In genomic region chr2:240560480-240561324, GRCh38 we compare ENCODE assay signal across 8 cellular contexts. TPM values are rescaled to one million over a fixed set of nuclear protein-coding genes. Genes with fewer than 3 reads are reported as not detected.
DNase-seq lines count a peak whose midpoint lies in the region; ATAC-seq, FAIRE-seq and TF ChIP-seq lines count a peak whose summit lies in the region.

No MANE protein-coding gene starts in this region.

- H3K79me2 ChIP-seq in DOHH2 (ENCODE audit: control insufficient read depth, low read length) (peaks cover 94% of the 10 kb centered on the region), Karpas-422 (ENCODE audit: low read length) (peaks cover 63% of the 10 kb centered on the region)

- no peaks in the 10 kb centered on the region for H3K9me3 ChIP-seq in DOHH2 (ENCODE audit: control insufficient read depth, insufficient read depth, low read length)
- no peaks in the 10 kb centered on the region for H3K9me3 ChIP-seq in Karpas-422 (ENCODE audit: low read length)

- H3K4me1 Mint-ChIP-seq in activated T-helper 1 cell treated with anti-CD3 and anti-CD28 coated beads, Interleukin-12 subunit alpha, Interleukin-12 subunit beta, Interleukin-2, Interleukin-4 antibody, amounts not matched to agents 30 ng/mL and 10 ng/mL and 1 ng/mL, durations not matched to agents 14 hours and 24 hours and 36 hours (ENCODE audit: low read depth), result peaks cover 75% of the 10 kb centered on the region
- peaks cover 42 to 81% (median 73%) of the 10 kb centered on the region in 4 donors for H3K4me1 Mint-ChIP-seq in naive thymus-derived CD8-positive, alpha-beta T cell
- peaks cover 42 to 62% of the 10 kb centered on the region in 2 donors for H3K4me1 Mint-ChIP-seq in stimulated activated naive B cell treated with anti-CD40 and anti-IgM and Interleukin-4, amounts not matched to agents 10 μg/mL and 1 μg/mL and 100 μg/mL, for 72 hours

- intact Hi-C loops in activated T-helper 1 cell treated with anti-CD3 and anti-CD28 coated beads, Interleukin-12 subunit alpha, Interleukin-12 subunit beta, Interleukin-2, Interleukin-4 antibody, amounts not matched to agents 30 ng/mL and 10 ng/mL and 1 ng/mL, durations not matched to agents 14 hours and 24 hours and 36 hours (cut with micrococcal nuclease), result loop anchor here (1.0 to 10.0 kb wide), 13 partner anchors 26 to 1320 kb away; partner anchors contain the start of genes CAPN10, COPS9, FARP2 and GPC1

- peaks cover 16% of the 10 kb centered on the region for H3F3A ChIP-seq in DOHH2 (ENCODE audit: control insufficient read depth, insufficient read depth)

- no peaks in the 10 kb centered on the region for H3K9me3 Mint-ChIP-seq in activated T-helper 1 cell treated with anti-CD3 and anti-CD28 coated beads, Interleukin-12 subunit alpha, Interleukin-12 subunit beta, Interleukin-2, Interleukin-4 antibody, amounts not matched to agents 30 ng/mL and 10 ng/mL and 1 ng/mL, durations not matched to agents 14 hours and 24 hours and 36 hours
- H3K9me3 Mint-ChIP-seq in naive thymus-derived CD8-positive, alpha-beta T cell, result no peaks in the 10 kb centered on the region
- H3K9me3 Mint-ChIP-seq in stimulated activated naive B cell treated with anti-CD40 and anti-IgM and Interleukin-4, amounts not matched to agents 10 μg/mL and 1 μg/mL and 100 μg/mL, for 72 hours, result no peaks in the 10 kb centered on the region

- peak overlapping the region; percentile 71 for H3K4me2 ChIP-seq in DOHH2 (ENCODE audit: low read length)
- H3K4me2 ChIP-seq in Karpas-422 (ENCODE audit: low read depth, low read length, poor library complexity, severe bottlenecking), result peak overlapping the region; percentile 90

- H3K27ac Mint-ChIP-seq in activated T-helper 1 cell treated with anti-CD3 and anti-CD28 coated beads, Interleukin-12 subunit alpha, Interleukin-12 subunit beta, Interleukin-2, Interleukin-4 antibody, amounts not matched to agents 30 ng/mL and 10 ng/mL and 1 ng/mL, durations not matched to agents 14 hours and 24 hours and 36 hours, result peak overlapping the region; percentile 95
- H3K27ac Mint-ChIP-seq in naive thymus-derived CD8-positive, alpha-beta T cell, result peak overlapping the region; percentile 81 to 97 (median 94)
- H3K27ac Mint-ChIP-seq in stimulated activated naive B cell treated with anti-CD40 and anti-IgM and Interleukin-4, amounts not matched to agents 10 μg/mL and 1 μg/mL and 100 μg/mL, for 72 hours, result peak overlapping the region; percentile 96

- peaks cover 35% of the 10 kb centered on the region for H3K36me3 Mint-ChIP-seq in activated T-helper 1 cell treated with anti-CD3 and anti-CD28 coated beads, Interleukin-12 subunit alpha, Interleukin-12 subunit beta, Interleukin-2, Interleukin-4 antibody, amounts not matched to agents 30 ng/mL and 10 ng/mL and 1 ng/mL, durations not matched to agents 14 hours and 24 hours and 36 hours (ENCODE audit: low read depth)
- H3K36me3 Mint-ChIP-seq in naive thymus-derived CD8-positive, alpha-beta T cell, result peaks cover 0 to 10% (median 2%) of the 10 kb centered on the region in 3 donors
- peaks cover 35 to 55% of the 10 kb centered on the region in 2 donors for H3K36me3 Mint-ChIP-seq in stimulated activated naive B cell treated with anti-CD40 and anti-IgM and Interleukin-4, amounts not matched to agents 10 μg/mL and 1 μg/mL and 100 μg/mL, for 72 hours

- no peaks in the 10 kb centered on the region for H3K9me2 ChIP-seq in DOHH2 (replicated peaks; ENCODE audit: control insufficient read depth, low read length)
- H3K9me2 ChIP-seq in Karpas-422 (replicated peaks; ENCODE audit: insufficient read depth, low read length), result no peaks in the 10 kb centered on the region

- H3K4me3 ChIP-seq in DOHH2 (ENCODE audit: low read length), result peak overlapping the region; percentile 93
- H3K4me3 ChIP-seq in Karpas-422 (ENCODE audit: low read length), result peak overlapping the region; percentile 83

- H3K4me1 ChIP-seq in DOHH2 (ENCODE audit: control insufficient read depth, low read length) (peaks cover 60% of the 10 kb centered on the region), Karpas-422 (ENCODE audit: low read length) (peaks cover 38% of the 10 kb centered on the region)

- H4K20me1 ChIP-seq in DOHH2 (ENCODE audit: control insufficient read depth, insufficient read depth, low read depth, low read length) (no peaks in the 10 kb centered on the region), Karpas-422 (ENCODE audit: insufficient read depth, low read depth, low read length) (no peaks in the 10 kb centered on the region)

- H3K27me3 Mint-ChIP-seq in activated T-helper 1 cell treated with anti-CD3 and anti-CD28 coated beads, Interleukin-12 subunit alpha, Interleukin-12 subunit beta, Interleukin-2, Interleukin-4 antibody, amounts not matched to agents 30 ng/mL and 10 ng/mL and 1 ng/mL, durations not matched to agents 14 hours and 24 hours and 36 hours (ENCODE audit: insufficient read depth), result no peaks in the 10 kb centered on the region
- no peaks in the 10 kb centered on the region for H3K27me3 Mint-ChIP-seq in naive thymus-derived CD8-positive, alpha-beta T cell
- no peaks in the 10 kb centered on the region for H3K27me3 Mint-ChIP-seq in stimulated activated naive B cell treated with anti-CD40 and anti-IgM and Interleukin-4, amounts not matched to agents 10 μg/mL and 1 μg/mL and 100 μg/mL, for 72 hours

- peak overlapping the region; percentile 88 for H3K27ac ChIP-seq in DOHH2 (ENCODE audit: low read depth, low read length)
- peak overlapping the region; percentile 89 for H3K27ac ChIP-seq in Karpas-422 (ENCODE audit: low read length)

- peak overlapping the region; percentile 90 for H3K4me3 Mint-ChIP-seq in activated T-helper 1 cell treated with anti-CD3 and anti-CD28 coated beads, Interleukin-12 subunit alpha, Interleukin-12 subunit beta, Interleukin-2, Interleukin-4 antibody, amounts not matched to agents 30 ng/mL and 10 ng/mL and 1 ng/mL, durations not matched to agents 14 hours and 24 hours and 36 hours
- H3K4me3 Mint-ChIP-seq in naive thymus-derived CD8-positive, alpha-beta T cell, result peak overlapping the region; percentile 80 to 94 (median 85)
- H3K4me3 Mint-ChIP-seq in stimulated activated naive B cell treated with anti-CD40 and anti-IgM and Interleukin-4, amounts not matched to agents 10 μg/mL and 1 μg/mL and 100 μg/mL, for 72 hours, result peak overlapping the region; percentile 91

- peak; percentile 14 for TF ChIP-seq CTCF in DOHH2 (IDR thresholded peaks at IDR 0.05; ENCODE audit: low read depth, low read length, poor library complexity, severe bottlenecking)

- peak overlapping the region; percentile 98 for H3K9ac ChIP-seq in Karpas-422 (ENCODE audit: low read length)

- ATAC-seq in GM21825 (IDR thresholded peaks at IDR 0.05; ENCODE audit: unreplicated experiment), result peak; percentile 53
- ATAC-seq in naive thymus-derived CD8-positive, alpha-beta T cell, result peak; percentile 50 to 58
- peak; percentile 69 to 73 for ATAC-seq in stimulated activated naive B cell treated with anti-CD40 and anti-IgM and Interleukin-4, amounts not matched to agents 10 μg/mL and 1 μg/mL and 100 μg/mL, for 72 hours (replicated peaks)

- POLR2A ChIA-PET in naive thymus-derived CD8-positive, alpha-beta T cell (lab: Charles Lee), result interaction anchor here (0.5 to 19.2 kb wide), 17 partner anchors 9 to 1142 kb away, joined by 3 to 461 read pairs (median 5); partner anchors contain the start of genes CAPN10, HDLBP, ING5 and RNPEPL1

- DNase-seq in Karpas-422, result peak; percentile 99
- DNase-seq in RCC 7860 (ENCODE audit: low spot score), result peak; percentile 91
- peak; percentile 99 for DNase-seq in activated T-helper 1 cell treated with anti-CD3 and anti-CD28 coated beads, Interleukin-12 subunit alpha, Interleukin-12 subunit beta, Interleukin-2, Interleukin-4 antibody, amounts not matched to agents 30 ng/mL and 10 ng/mL and 1 ng/mL, durations not matched to agents 14 hours and 24 hours and 36 hours (ENCODE audit: low spot score)
- peak; percentile 98 for DNase-seq in fibroblast of gingiva (ENCODE audit: low read depth)
- peak; percentile 98 to 100 (median 99) for DNase-seq in naive thymus-derived CD8-positive, alpha-beta T cell
- peak; percentile 97 for DNase-seq in stimulated activated naive B cell treated with anti-CD40 and anti-IgM and Interleukin-4, amounts not matched to agents 10 μg/mL and 1 μg/mL and 100 μg/mL, for 72 hours

- peaks cover 79% of the 10 kb centered on the region for H3K36me3 ChIP-seq in DOHH2 (ENCODE audit: control insufficient read depth, low read length)
- peaks cover 21% of the 10 kb centered on the region for H3K36me3 ChIP-seq in Karpas-422 (ENCODE audit: insufficient read depth, low read length)

- no peaks in the 10 kb centered on the region for H3K27me3 ChIP-seq in DOHH2 (ENCODE audit: control insufficient read depth, low read length)
- no peaks in the 10 kb centered on the region for H3K27me3 ChIP-seq in Karpas-422 (ENCODE audit: low read length)

- no peak overlapping the region for H2AFZ ChIP-seq in Karpas-422 (ENCODE audit: low read length)

- FAIRE-seq in RCC 7860 (lab: Jason Lieb, UNC), result peak; percentile 62

RNA-seq across cellular contexts. Expression of gene DUSP28, which starts 0.5 kb away (rescaled TPM):
- 8.1 and 9.3 TPM in 2 replicates for total RNA-seq in Karpas-422 (2014; rRNA removed; shearing (Covaris generic); ENCODE audit: low replicate concordance)
- total RNA-seq in activated T-helper 1 cell treated with anti-CD3 and anti-CD28 coated beads, Interleukin-12 subunit alpha, Interleukin-12 subunit beta, Interleukin-2, Interleukin-4 antibody, amounts not matched to agents 30 ng/mL and 10 ng/mL and 1 ng/mL, durations not matched to agents 14 hours and 24 hours and 36 hours, result 8.6 and 10.7 TPM in 2 replicates
- total RNA-seq in naive thymus-derived CD8-positive, alpha-beta T cell, result 10 to 100 TPM; 23.2 to 24.0 TPM
- polyA plus RNA-seq in naive thymus-derived CD8-positive, alpha-beta T cell, result 10 to 100 TPM; 18.8 to 23.9 (median 22.9) TPM

RNA-seq across cellular contexts. Expression of gene ANKMY1, which starts 2.9 kb away (rescaled TPM):
- 25.7 and 30.8 TPM in 2 replicates for total RNA-seq in Karpas-422 (2014; rRNA removed; shearing (Covaris generic); ENCODE audit: low replicate concordance)
- total RNA-seq in activated T-helper 1 cell treated with anti-CD3 and anti-CD28 coated beads, Interleukin-12 subunit alpha, Interleukin-12 subunit beta, Interleukin-2, Interleukin-4 antibody, amounts not matched to agents 30 ng/mL and 10 ng/mL and 1 ng/mL, durations not matched to agents 14 hours and 24 hours and 36 hours, result 21.9 and 25.2 TPM in 2 replicates
- 10 to 100 TPM; 69.1 to 69.7 TPM for total RNA-seq in naive thymus-derived CD8-positive, alpha-beta T cell
- 10 to 100 TPM in 2 of 3 donors, 1 to 10 TPM in 1; 9.1 to 16.8 (median 10.3) TPM for polyA plus RNA-seq in naive thymus-derived CD8-positive, alpha-beta T cell

RNA-seq across cellular contexts. Expression of gene RNPEPL1, which starts 7.6 kb away (rescaled TPM):
- total RNA-seq in Karpas-422 (2014; rRNA removed; shearing (Covaris generic); ENCODE audit: low replicate concordance), result 28.4 and 44.0 TPM in 2 replicates
- 61.8 and 62.8 TPM in 2 replicates for total RNA-seq in activated T-helper 1 cell treated with anti-CD3 and anti-CD28 coated beads, Interleukin-12 subunit alpha, Interleukin-12 subunit beta, Interleukin-2, Interleukin-4 antibody, amounts not matched to agents 30 ng/mL and 10 ng/mL and 1 ng/mL, durations not matched to agents 14 hours and 24 hours and 36 hours
- 100 to 1,000 TPM; 121 to 123 TPM for total RNA-seq in naive thymus-derived CD8-positive, alpha-beta T cell
- 10 to 100 TPM; 17.8 to 67.0 (median 39.8) TPM for polyA plus RNA-seq in naive thymus-derived CD8-positive, alpha-beta T cell

RNA-seq across cellular contexts. Expression of gene CAPN10, which starts 25.8 kb away (rescaled TPM):
- total RNA-seq in Karpas-422 (2014; rRNA removed; shearing (Covaris generic); ENCODE audit: low replicate concordance), result 22.9 and 44.0 TPM in 2 replicates
- total RNA-seq in activated T-helper 1 cell treated with anti-CD3 and anti-CD28 coated beads, Interleukin-12 subunit alpha, Interleukin-12 subunit beta, Interleukin-2, Interleukin-4 antibody, amounts not matched to agents 30 ng/mL and 10 ng/mL and 1 ng/mL, durations not matched to agents 14 hours and 24 hours and 36 hours, result 49.8 and 55.4 TPM in 2 replicates
- 10 to 100 TPM; 91.1 to 93.2 TPM for total RNA-seq in naive thymus-derived CD8-positive, alpha-beta T cell
- 10 to 100 TPM in 1 of 3 donors, 1 to 10 TPM in 2; 6.7 to 21.4 (median 9.8) TPM for polyA plus RNA-seq in naive thymus-derived CD8-positive, alpha-beta T cell

Comparison
In these comparisons a context has a peak if more than half of its experiments do, and no peak if none do; other contexts are left out.
1. Peak in every context shown above with its lines: DNase-seq, ATAC-seq, H3K4me3 ChIP-seq and H3K27ac ChIP-seq.